ENCODE assay signal across 10 cellular contexts in genomic region chr20:63234693-63235398, GRCh38. TPM values are rescaled to one million over a fixed set of nuclear protein-coding genes. Genes with fewer than 3 reads are reported as not detected.
A peak's percentile ranks its signal among the peaks of the same experiment; 100 is the strongest.
DNase-seq lines count a peak whose midpoint lies in the region; ATAC-seq and TF ChIP-seq lines count a peak whose summit lies in the region.
"Had no signal": no experiment of that assay in that cellular context is flagged by ENCODE, and none has a peak within 500 bp of the region (broad histone marks: within the 10 kb centered on the region; RNA-seq: fewer than 3 reads in every experiment).

No MANE protein-coding gene starts in this region.

- ATAC-seq in GM18520 (IDR thresholded peaks at IDR 0.05; ENCODE audit: unreplicated experiment) (no peak), HG02938 (IDR thresholded peaks at IDR 0.05; ENCODE audit: unreplicated experiment) (no peak)
- ATAC-seq in stimulated activated effector memory CD8-positive, alpha-beta T cell treated with anti-CD3 and anti-CD28 coated beads, Interleukin-12 subunit alpha, Interleukin-12 subunit beta, amount 100 ng/mL, for 72 hours = no peak

- H4K20me1 ChIP-seq in MM.1S (ENCODE audit: insufficient read depth, low read length) = no peaks in the 10 kb centered on the region
- H4K20me1 ChIP-seq in neural cell (ENCODE audit: insufficient read depth) = no peaks in the 10 kb centered on the region

- H3K4me1 ChIP-seq in MM.1S (ENCODE audit: low read length) = no peaks in the 10 kb centered on the region

- DNase-seq in ELF-1 (ENCODE audit: low read depth, low spot score) (peak; percentile 82), MM.1S (no peak), MCF 10A (ENCODE audit: unreplicated experiment) (peak; percentile 59), GOT3 (lab: John Stamatoyannopoulos, UW) (no peak)
- DNase-seq in stimulated activated effector memory CD8-positive, alpha-beta T cell treated with anti-CD3 and anti-CD28 coated beads, Interleukin-12 subunit alpha, Interleukin-12 subunit beta, amount 100 ng/mL, for 72 hours (ENCODE audit: low spot score in 2 of 2) = no peak

- TF ChIP-seq CTCF in MM.1S (IDR thresholded peaks at IDR 0.05; ENCODE audit: low read length) (peak; percentile 44), MCF 10A (IDR thresholded peaks at IDR 0.05; ENCODE audit: unreplicated experiment) (peak; percentile 51), neural cell (IDR thresholded peaks at IDR 0.05; ENCODE audit: poor library complexity, severe bottlenecking) (peak; percentile 75)

- no peaks in the 10 kb centered on the region for H3K36me3 Mint-ChIP-seq in MCF 10A (ENCODE audit: insufficient read depth, unreplicated experiment)
- no peaks in the 10 kb centered on the region for H3K36me3 Mint-ChIP-seq in stimulated activated effector memory CD8-positive, alpha-beta T cell treated with anti-CD3 and anti-CD28 coated beads, Interleukin-12 subunit alpha, Interleukin-12 subunit beta, amount 100 ng/mL, for 72 hours

- TF ChIP-seq RAD21 in neural cell (conservative IDR thresholded peaks at IDR 0.05) = peak; percentile 50

- H3K27ac ChIP-seq in MM.1S (ENCODE audit: low read length) = no peak overlapping the region
- H3K27ac ChIP-seq in neural cell (ENCODE audit: low read length) = no peak overlapping the region
- H3K27ac ChIP-seq: epithelial cell of prostate had no signal

- H3K4me3 ChIP-seq in MM.1S (ENCODE audit: low read length) = no peak overlapping the region
- H3K4me3 ChIP-seq in neural cell (ENCODE audit: low read length) = no peak overlapping the region

- intact Hi-C loops in MCF 10A (cut with micrococcal nuclease) = no loop called here

- no peak overlapping the region for H3K27ac Mint-ChIP-seq in MCF 10A (ENCODE audit: low read depth, unreplicated experiment)
- H3K27ac Mint-ChIP-seq in stimulated activated effector memory CD8-positive, alpha-beta T cell treated with anti-CD3 and anti-CD28 coated beads, Interleukin-12 subunit alpha, Interleukin-12 subunit beta, amount 100 ng/mL, for 72 hours = no peak overlapping the region

- CTCF ChIA-PET in MCF 10A (lab: Yijun Ruan, JAX) = interaction anchor here (0.6 to 7.1 kb wide), 15 partner anchors 9 to 1028 kb away, joined by 3 to 115 read pairs (median 4); no protein-coding TSS in a partner anchor

- TF ChIP-seq EP300 in neural cell (conservative IDR thresholded peaks at IDR 0.05; ENCODE audit: poor library complexity, severe bottlenecking) = no peak

- no peaks in the 10 kb centered on the region for H3K4me1 Mint-ChIP-seq in MCF 10A (ENCODE audit: insufficient read depth, unreplicated experiment)
- peaks cover 6% of the 10 kb centered on the region for H3K4me1 Mint-ChIP-seq in stimulated activated effector memory CD8-positive, alpha-beta T cell treated with anti-CD3 and anti-CD28 coated beads, Interleukin-12 subunit alpha, Interleukin-12 subunit beta, amount 100 ng/mL, for 72 hours

- no peaks in the 10 kb centered on the region for H3K79me2 ChIP-seq in MM.1S (ENCODE audit: low read length)
- no peaks in the 10 kb centered on the region for H3K79me2 ChIP-seq in neural cell (replicated peaks; ENCODE audit: insufficient read depth, low read length)

- H3K9me3 ChIP-seq in MM.1S (replicated peaks; ENCODE audit: insufficient read depth, low read length) (no peaks in the 10 kb centered on the region), neural cell (ENCODE audit: low read length) (no peaks in the 10 kb centered on the region)

- no peak overlapping the region for H3K4me3 Mint-ChIP-seq in MCF 10A (ENCODE audit: unreplicated experiment)
- H3K4me3 Mint-ChIP-seq in stimulated activated effector memory CD8-positive, alpha-beta T cell treated with anti-CD3 and anti-CD28 coated beads, Interleukin-12 subunit alpha, Interleukin-12 subunit beta, amount 100 ng/mL, for 72 hours = no peak overlapping the region

- H3K9me3 Mint-ChIP-seq in MCF 10A (ENCODE audit: unreplicated experiment) = no peaks in the 10 kb centered on the region
- no peaks in the 10 kb centered on the region for H3K9me3 Mint-ChIP-seq in stimulated activated effector memory CD8-positive, alpha-beta T cell treated with anti-CD3 and anti-CD28 coated beads, Interleukin-12 subunit alpha, Interleukin-12 subunit beta, amount 100 ng/mL, for 72 hours

- POLR2A ChIA-PET in MCF 10A (lab: Yijun Ruan, JAX) = interaction anchor here (0.9 to 1.6 kb wide), 3 partner anchors 11 to 286 kb away, joined by 3 to 4 read pairs (median 3); partner anchors contain the start of gene PPDPF

- no peaks in the 10 kb centered on the region for H3K36me3 ChIP-seq in MM.1S (replicated peaks; ENCODE audit: insufficient read depth, low read length)
- H3K36me3 ChIP-seq in neural cell (ENCODE audit: insufficient read depth, low read length) = no peaks in the 10 kb centered on the region

- no TSS peak for BruUV-seq in MCF 10A (replicated peaks; lab: Mats Ljungman, UMichigan)

- H3K27me3 Mint-ChIP-seq in MCF 10A (ENCODE audit: insufficient read depth, unreplicated experiment) = peaks cover 32% of the 10 kb centered on the region

- H3K9me2 ChIP-seq in MM.1S (replicated peaks; ENCODE audit: insufficient read depth, low read length) (no peaks in the 10 kb centered on the region), neural cell (ENCODE audit: insufficient read depth, low read length) (no peaks in the 10 kb centered on the region)

- H3F3A ChIP-seq in MM.1S (ENCODE audit: insufficient read depth, low read length) (no peaks in the 10 kb centered on the region), neural cell (ENCODE audit: insufficient read depth, low read length, poor library complexity, severe bottlenecking) (no peaks in the 10 kb centered on the region)

- no peak overlapping the region for H3K9ac ChIP-seq in MM.1S (ENCODE audit: low read length)
- H3K9ac ChIP-seq in neural cell (ENCODE audit: low read length) = peak overlapping the region; percentile 41

- H2AFZ ChIP-seq in MM.1S (ENCODE audit: low read length) (no peak overlapping the region), neural cell (ENCODE audit: low read depth, low read length) (no peak overlapping the region)

- peaks cover 98% of the 10 kb centered on the region for H3K27me3 ChIP-seq in MM.1S (replicated peaks; ENCODE audit: insufficient read depth, low read length)
- H3K27me3 ChIP-seq in neural cell (ENCODE audit: insufficient read depth, low read depth, low read length) = no peaks in the 10 kb centered on the region

- no peak overlapping the region for H3K4me2 ChIP-seq in MM.1S (ENCODE audit: low read depth, low read length)
- H3K4me2 ChIP-seq in neural cell (ENCODE audit: low read length) = no peak overlapping the region

TF ChIP-seq in neural cell, 6 proteins besides CTCF, POLR2A, EP300 and RAD21:
- TF ChIP-seq MXI1 (conservative IDR thresholded peaks at IDR 0.05; ENCODE audit: poor library complexity, severe bottlenecking) (no peak), SMC3 (conservative IDR thresholded peaks at IDR 0.05; ENCODE audit: poor library complexity) (peak; percentile 48)
TF ChIP-seq in neural cell: peak in this region for 1.

RNA-seq across cellular contexts. Expression of gene BIRC7, which starts 0.9 kb away (rescaled TPM):
- not detected in 2 replicates for total RNA-seq in MCF 10A (2022)
- polyA plus RNA-seq in neural cell = not detected in 2 replicates
- not detected in 2 replicates for polyA minus RNA-seq in neural cell
- total RNA-seq: M059J had no signal

RNA-seq across cellular contexts. Expression of gene YTHDF1, which starts 18.9 kb away (rescaled TPM):
- total RNA-seq in MCF 10A (2022) = 47.1 and 49.5 TPM in 2 replicates
- 36.9 and 38.2 TPM in 2 replicates for polyA plus RNA-seq in neural cell
- 30.9 and 33.9 TPM in 2 replicates for polyA minus RNA-seq in neural cell

RNA-seq across cellular contexts. Expression of gene NKAIN4, which starts 19.4 kb away (rescaled TPM):
- not detected in 2 replicates for total RNA-seq in MCF 10A (2022)
- polyA plus RNA-seq in neural cell = 11.2 and 18.7 TPM in 2 replicates
- 5.4 TPM in 2 replicates for polyA minus RNA-seq in neural cell
- total RNA-seq: M059J had no signal

RNA-seq across cellular contexts. Expression of gene ARFGAP1, which starts 37.8 kb away (rescaled TPM):
- total RNA-seq in MCF 10A (2022) = 93.6 and 97.2 TPM in 2 replicates
- polyA plus RNA-seq in neural cell = 70.2 and 82.0 TPM in 2 replicates
- polyA minus RNA-seq in neural cell = 40.6 and 47.7 TPM in 2 replicates

RNA-seq across cellular contexts. Expression of gene COL20A1, which starts 58.1 kb away (rescaled TPM):
- 0.07 and 0.14 TPM in 2 replicates for total RNA-seq in MCF 10A (2022)
- polyA plus RNA-seq in neural cell = 0.46 and 1.1 TPM in 2 replicates
- polyA minus RNA-seq in neural cell = not detected in 2 replicates
- total RNA-seq: M059J had no signal

Comparison
In these comparisons a context has a peak if more than half of its experiments do, and no peak if none do; other contexts are left out.
1. DNase-seq: peak in ELF-1 (single experiment) and MCF 10A (single experiment); none in MM.1S (single experiment), stimulated activated effector memory CD8-positive, alpha-beta T cell treated with anti-CD3 and anti-CD28 coated beads, Interleukin-12 subunit alpha, Interleukin-12 subunit beta, amount 100 ng/mL, for 72 hours (0 of 2) and GOT3 (single experiment).
2. Peak in every context shown above with its lines, with median percentiles within 50 percentile points of each other: CTCF ChIP-seq.